ENCODE assay signal across 16 cellular contexts in genomic region chr3:87191641-87192040, GRCh38.
"Had no signal": no experiment of that assay in that cellular context is flagged by ENCODE, and none has a peak within 500 bp of the region (broad histone marks: within the 10 kb centered on the region; RNA-seq: fewer than 3 reads in every experiment).

No MANE protein-coding gene starts in this region.

- H3K9me3 ChIP-seq: lower lobe of right lung had no signal

- H3K27me3 ChIP-seq: neural progenitor cell had no signal

- H3K9ac ChIP-seq: neural progenitor cell, parathyroid adenoma had no signal

- H3K4me2 ChIP-seq: neural progenitor cell had no signal

- H3K27ac ChIP-seq: epithelial cell of prostate, lower lobe of right lung, neural progenitor cell, parathyroid adenoma had no signal

- H2AFZ ChIP-seq: neural progenitor cell, parathyroid adenoma had no signal

- H3K79me2 ChIP-seq: parathyroid adenoma had no signal

- H3K36me3 ChIP-seq: lower lobe of right lung, neural progenitor cell had no signal

- ATAC-seq: activated CD4-positive, alpha-beta T cell treated with anti-CD3 and anti-CD28 coated beads for 36 hours; activated CD8-positive, alpha-beta T cell treated with anti-CD3 and anti-CD28 coated beads, Interleukin-2, amount 10 ng/mL, durations not matched to agents 7 days and 5 days; effector memory CD8-positive, alpha-beta T cell; lower lobe of right lung; stimulated activated memory B cell treated with anti-CD40 and anti-IgM and Interleukin-4, amounts not matched to agents 10 μg/mL and 1 μg/mL and 100 μg/mL, for 72 hours had no signal

- H3K4me1 ChIP-seq: lower lobe of right lung, neural progenitor cell, parathyroid adenoma had no signal

- DNase-seq: activated CD4-positive, alpha-beta T cell treated with anti-CD3 and anti-CD28 coated beads for 36 hours; activated CD8-positive, alpha-beta memory T cell treated with anti-CD3 and anti-CD28 coated beads, Interleukin-2, amount 50 U/mL, for 4 hours; activated CD8-positive, alpha-beta T cell treated with anti-CD3 and anti-CD28 coated beads, Interleukin-2, amount 10 ng/mL, durations not matched to agents 7 days and 5 days; activated naive CD4-positive, alpha-beta T cell; anterior cingulate cortex; cerebellar nuclear complex; effector memory CD8-positive, alpha-beta T cell; head of caudate nucleus; lower lobe of right lung; midbrain; naive B cell; stimulated activated CD4-positive, alpha-beta T cell treated with anti-CD3 and anti-CD28 coated beads, Interleukin-2, amount 100 ng/mL, for 48 hours had no signal

- H3K4me3 ChIP-seq: lower lobe of right lung, neural progenitor cell had no signal
